8 cellular contexts compared by ENCODE assay signal in genomic region chr19:9796113-9796773, GRCh38. TPM values are rescaled to one million over a fixed set of nuclear protein-coding genes. Genes with fewer than 3 reads are reported as not detected.
A peak's percentile ranks its signal among the peaks of the same experiment; 100 is the strongest.
DNase-seq lines count a peak whose midpoint lies in the region; ATAC-seq and TF ChIP-seq lines count a peak whose summit lies in the region.

No MANE protein-coding gene starts in this region.

- H3K27me3 Mint-ChIP-seq in activated T-helper 1 cell treated with anti-CD3 and anti-CD28 coated beads, Interleukin-12 subunit alpha, Interleukin-12 subunit beta, Interleukin-2, Interleukin-4 antibody, amounts not matched to agents 30 ng/mL and 10 ng/mL and 1 ng/mL, durations not matched to agents 14 hours and 24 hours and 36 hours (ENCODE audit: insufficient read depth) = no peaks in the 10 kb centered on the region
- peaks cover 4% of the 10 kb centered on the region for H3K27me3 Mint-ChIP-seq in nephron progenitor cell (ENCODE audit: low read depth, poor library complexity)

- H3K4me3 Mint-ChIP-seq in activated T-helper 1 cell treated with anti-CD3 and anti-CD28 coated beads, Interleukin-12 subunit alpha, Interleukin-12 subunit beta, Interleukin-2, Interleukin-4 antibody, amounts not matched to agents 30 ng/mL and 10 ng/mL and 1 ng/mL, durations not matched to agents 14 hours and 24 hours and 36 hours = no peak overlapping the region
- H3K4me3 Mint-ChIP-seq in nephron progenitor cell = no peak overlapping the region

- peak overlapping the region; percentile 59 for H2AFZ ChIP-seq in MM.1S (ENCODE audit: low read length)

- intact Hi-C loops in activated T-helper 1 cell treated with anti-CD3 and anti-CD28 coated beads, Interleukin-12 subunit alpha, Interleukin-12 subunit beta, Interleukin-2, Interleukin-4 antibody, amounts not matched to agents 30 ng/mL and 10 ng/mL and 1 ng/mL, durations not matched to agents 14 hours and 24 hours and 36 hours (cut with micrococcal nuclease) = loop anchor here (1.0 to 5.0 kb wide), 11 partner anchors 11 to 660 kb away; partner anchors contain the start of genes FBXL12, ZNF266, ZNF426 and ZNF561

- no peak overlapping the region for H3K9ac ChIP-seq in MM.1S (ENCODE audit: low read length)

- CTCF ChIA-PET in AG04450 (lab: Charles Lee) = interaction anchor here (0.5 to 2.7 kb wide), 16 partner anchors 10 to 661 kb away, joined by 3 to 47 read pairs (median 3); partner anchors contain the start of genes ZNF121 and ZNF561
- CTCF ChIA-PET in RWPE1 (lab: Yijun Ruan, JAX) = interaction anchor here (0.6 to 0.9 kb wide), 3 partner anchors 10 to 210 kb away, joined by 4 to 5 read pairs (median 4); no protein-coding TSS in a partner anchor

- H3K4me1 Mint-ChIP-seq in activated T-helper 1 cell treated with anti-CD3 and anti-CD28 coated beads, Interleukin-12 subunit alpha, Interleukin-12 subunit beta, Interleukin-2, Interleukin-4 antibody, amounts not matched to agents 30 ng/mL and 10 ng/mL and 1 ng/mL, durations not matched to agents 14 hours and 24 hours and 36 hours (ENCODE audit: low read depth) = peaks cover 25% of the 10 kb centered on the region
- H3K4me1 Mint-ChIP-seq in nephron progenitor cell = peaks cover 13% of the 10 kb centered on the region

- H3K9me2 ChIP-seq in MM.1S (replicated peaks; ENCODE audit: insufficient read depth, low read length) = no peaks in the 10 kb centered on the region

- peak; percentile 51 for ATAC-seq in stimulated activated naive CD8-positive, alpha-beta T cell treated with anti-CD3 and anti-CD28 coated beads, Interleukin-15, Interleukin-2, amounts not matched to agents 100 U/mL and 50 U/mL, for 24 hours

- H3K36me3 ChIP-seq in MM.1S (replicated peaks; ENCODE audit: insufficient read depth, low read length) = no peaks in the 10 kb centered on the region

- H3K27ac Mint-ChIP-seq in activated T-helper 1 cell treated with anti-CD3 and anti-CD28 coated beads, Interleukin-12 subunit alpha, Interleukin-12 subunit beta, Interleukin-2, Interleukin-4 antibody, amounts not matched to agents 30 ng/mL and 10 ng/mL and 1 ng/mL, durations not matched to agents 14 hours and 24 hours and 36 hours = peak overlapping the region; percentile 61
- H3K27ac Mint-ChIP-seq in nephron progenitor cell = no peak overlapping the region

- H3K4me3 ChIP-seq in AG04450 (ENCODE audit: low read depth, low read length) = no peak overlapping the region
- H3K4me3 ChIP-seq in MM.1S (ENCODE audit: low read length) = no peak overlapping the region
- H3K4me3 ChIP-seq in fibroblast of mammary gland (ENCODE audit: control insufficient read depth, low read depth, low read length) = no peak overlapping the region

- H3F3A ChIP-seq in MM.1S (ENCODE audit: insufficient read depth, low read length) = peaks cover 12% of the 10 kb centered on the region; the same call in 1 of the 2 replicates

- no peak overlapping the region for H3K27ac ChIP-seq in AG04450 (ENCODE audit: low read depth, low read length)
- H3K27ac ChIP-seq in MM.1S (ENCODE audit: low read length) = no peak overlapping the region; the same call in 1 of the 2 replicates
- H3K27ac ChIP-seq in RWPE1 = no peak overlapping the region

- peak; percentile 76 for DNase-seq in AG04450 (ENCODE audit: low read depth, low spot score)
- peak; percentile 57 for DNase-seq in GM19238 (ENCODE audit: insufficient read length, low spot score)
- peak; percentile 93 for DNase-seq in MM.1S
- peak; percentile 65 for DNase-seq in RWPE1 (ENCODE audit: low spot score)
- DNase-seq in activated T-helper 1 cell treated with anti-CD3 and anti-CD28 coated beads, Interleukin-12 subunit alpha, Interleukin-12 subunit beta, Interleukin-2, Interleukin-4 antibody, amounts not matched to agents 30 ng/mL and 10 ng/mL and 1 ng/mL, durations not matched to agents 14 hours and 24 hours and 36 hours (ENCODE audit: low spot score) = peak; percentile 79
- peak; percentile 93 for DNase-seq in fibroblast of mammary gland (ENCODE audit: low read depth)
- DNase-seq in nephron progenitor cell = peak; percentile 75
- DNase-seq in stimulated activated naive CD8-positive, alpha-beta T cell treated with anti-CD3 and anti-CD28 coated beads, Interleukin-15, Interleukin-2, amounts not matched to agents 100 U/mL and 50 U/mL, for 24 hours = peak; percentile 78

- no peaks in the 10 kb centered on the region for H3K79me2 ChIP-seq in MM.1S (ENCODE audit: low read length)

- peaks cover 1% of the 10 kb centered on the region for H3K36me3 Mint-ChIP-seq in activated T-helper 1 cell treated with anti-CD3 and anti-CD28 coated beads, Interleukin-12 subunit alpha, Interleukin-12 subunit beta, Interleukin-2, Interleukin-4 antibody, amounts not matched to agents 30 ng/mL and 10 ng/mL and 1 ng/mL, durations not matched to agents 14 hours and 24 hours and 36 hours (ENCODE audit: low read depth)
- H3K36me3 Mint-ChIP-seq in nephron progenitor cell (ENCODE audit: low read depth) = no peaks in the 10 kb centered on the region

- H3K9me3 ChIP-seq in AG04450 (ENCODE audit: control insufficient read depth, insufficient read depth, low read length) = peaks cover 7% of the 10 kb centered on the region; the same call in 1 of the 2 replicates
- H3K9me3 ChIP-seq in MM.1S (replicated peaks; ENCODE audit: insufficient read depth, low read length) = no peaks in the 10 kb centered on the region

- no peaks in the 10 kb centered on the region for H3K27me3 ChIP-seq in AG04450 (ENCODE audit: control insufficient read depth, insufficient read depth, low read length)
- no peaks in the 10 kb centered on the region for H3K27me3 ChIP-seq in MM.1S (replicated peaks; ENCODE audit: insufficient read depth, low read length)

- TF ChIP-seq CTCF in AG04450 (IDR thresholded peaks at IDR 0.05; ENCODE audit: low read depth, low read length) (peak; percentile 86), MM.1S (IDR thresholded peaks at IDR 0.05; ENCODE audit: low read length) (peak; percentile 89), RWPE1 (conservative IDR thresholded peaks at IDR 0.05; ENCODE audit: low read depth) (peak; percentile 80), fibroblast of mammary gland (conservative IDR thresholded peaks at IDR 0.05; ENCODE audit: control insufficient read depth, insufficient read depth, low read depth, low read length) (peak; percentile 95), nephron progenitor cell (IDR thresholded peaks at IDR 0.05) (peak; percentile 76)

- POLR2A ChIA-PET in AG04450 (lab: Yijun Ruan, JAX) = interaction anchor here (0.8 kb wide), 1 partner anchor 170 kb away, joined by 4 read pairs; no protein-coding TSS in a partner anchor
- POLR2A ChIA-PET in RWPE1 (lab: Yijun Ruan, JAX; ENCODE audit: low non-redundant PET) = interaction anchor here (0.6 kb wide), 1 partner anchor 1351 kb away, joined by 6 read pairs; the partner anchor contains the start of gene HNRNPM

- no peaks in the 10 kb centered on the region for H3K9me3 Mint-ChIP-seq in activated T-helper 1 cell treated with anti-CD3 and anti-CD28 coated beads, Interleukin-12 subunit alpha, Interleukin-12 subunit beta, Interleukin-2, Interleukin-4 antibody, amounts not matched to agents 30 ng/mL and 10 ng/mL and 1 ng/mL, durations not matched to agents 14 hours and 24 hours and 36 hours
- H3K9me3 Mint-ChIP-seq in nephron progenitor cell = no peaks in the 10 kb centered on the region

- peak overlapping the region; percentile 14; the same call in 1 of the 2 replicates for H3K4me2 ChIP-seq in MM.1S (ENCODE audit: low read depth, low read length)

- peaks cover 8% of the 10 kb centered on the region for H3K4me1 ChIP-seq in MM.1S (ENCODE audit: low read length)

- no peaks in the 10 kb centered on the region for H4K20me1 ChIP-seq in MM.1S (ENCODE audit: insufficient read depth, low read length)

RNA-seq across cellular contexts. Expression of gene FBXL12, which starts 22.6 kb away (rescaled TPM):
- 23.6 and 28.6 TPM in 2 replicates for polyA plus RNA-seq in AG04450 (2011; rRNA removed)
- polyA minus RNA-seq in AG04450 (2011; rRNA and poly(A)+ RNA removed) = 9.6 and 13.5 TPM in 2 replicates
- total RNA-seq in activated T-helper 1 cell treated with anti-CD3 and anti-CD28 coated beads, Interleukin-12 subunit alpha, Interleukin-12 subunit beta, Interleukin-2, Interleukin-4 antibody, amounts not matched to agents 30 ng/mL and 10 ng/mL and 1 ng/mL, durations not matched to agents 14 hours and 24 hours and 36 hours = 19.4 and 20.7 TPM in 2 replicates

RNA-seq across cellular contexts. Expression of gene ZNF846, which starts 27.7 kb away (rescaled TPM):
- polyA plus RNA-seq in AG04450 (2011; rRNA removed) = 8.3 and 9.2 TPM in 2 replicates
- 6.9 and 8.0 TPM in 2 replicates for polyA minus RNA-seq in AG04450 (2011; rRNA and poly(A)+ RNA removed)
- 2.3 and 2.4 TPM in 2 replicates for total RNA-seq in activated T-helper 1 cell treated with anti-CD3 and anti-CD28 coated beads, Interleukin-12 subunit alpha, Interleukin-12 subunit beta, Interleukin-2, Interleukin-4 antibody, amounts not matched to agents 30 ng/mL and 10 ng/mL and 1 ng/mL, durations not matched to agents 14 hours and 24 hours and 36 hours

RNA-seq across cellular contexts. Expression of gene UBL5, which starts 31.5 kb away (rescaled TPM):
- polyA plus RNA-seq in AG04450 (2011; rRNA removed) = 591 and 734 TPM in 2 replicates
- 75.3 and 86.5 TPM in 2 replicates for polyA minus RNA-seq in AG04450 (2011; rRNA and poly(A)+ RNA removed)
- 338 and 351 TPM in 2 replicates for total RNA-seq in activated T-helper 1 cell treated with anti-CD3 and anti-CD28 coated beads, Interleukin-12 subunit alpha, Interleukin-12 subunit beta, Interleukin-2, Interleukin-4 antibody, amounts not matched to agents 30 ng/mL and 10 ng/mL and 1 ng/mL, durations not matched to agents 14 hours and 24 hours and 36 hours

RNA-seq across cellular contexts. Expression of gene PIN1, which starts 38.9 kb away (rescaled TPM):
- 33.6 and 42.7 TPM in 2 replicates for polyA plus RNA-seq in AG04450 (2011; rRNA removed)
- 13.5 and 19.1 TPM in 2 replicates for polyA minus RNA-seq in AG04450 (2011; rRNA and poly(A)+ RNA removed)
- total RNA-seq in activated T-helper 1 cell treated with anti-CD3 and anti-CD28 coated beads, Interleukin-12 subunit alpha, Interleukin-12 subunit beta, Interleukin-2, Interleukin-4 antibody, amounts not matched to agents 30 ng/mL and 10 ng/mL and 1 ng/mL, durations not matched to agents 14 hours and 24 hours and 36 hours = 86.4 and 87.3 TPM in 2 replicates
